10 cellular contexts compared by ENCODE assay signal in the genomic region with DNA sequence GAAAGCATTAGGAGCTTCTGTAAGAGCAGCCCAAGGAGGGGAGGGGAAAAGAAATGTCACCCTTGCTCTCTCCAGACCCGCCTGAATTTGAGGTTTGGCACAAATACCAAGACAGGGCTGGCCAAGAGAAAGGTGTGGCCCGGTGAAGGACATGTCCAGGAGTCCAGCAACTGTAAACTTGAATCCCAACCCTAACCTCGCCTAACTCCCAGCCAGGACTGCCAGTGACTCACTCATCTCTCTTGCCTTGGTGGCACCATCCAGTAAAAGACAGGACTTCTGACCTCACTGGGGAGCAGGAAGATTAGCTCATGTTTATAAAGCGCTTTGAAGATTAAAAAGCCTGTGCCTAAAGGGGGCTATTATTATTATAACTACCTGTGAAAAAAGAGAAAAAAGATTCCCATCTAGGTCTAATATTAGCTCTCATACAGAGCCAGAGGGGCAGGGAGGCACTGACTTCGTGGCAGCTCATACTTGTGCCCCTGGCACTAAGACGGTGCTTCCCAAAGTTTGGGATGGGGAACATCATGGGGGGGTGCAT.
DNase-seq lines count a peak whose midpoint lies in the region; ATAC-seq and TF ChIP-seq lines count a peak whose summit lies in the region.
"Had no signal": no experiment of that assay in that cellular context is flagged by ENCODE, and none has a peak within 500 bp of the region (broad histone marks: within the 10 kb centered on the region; RNA-seq: fewer than 3 reads in every experiment).

No MANE protein-coding gene starts in this region.

- TF ChIP-seq CTCF in colonic mucosa (IDR thresholded peaks at IDR 0.05) (no peak), mucosa of descending colon (IDR thresholded peaks at IDR 0.05) (no peak), adrenal gland (IDR thresholded peaks at IDR 0.05) (no peak)

- no peaks in the 10 kb centered on the region for H3K36me3 ChIP-seq in colonic mucosa
- H3K36me3 ChIP-seq in mucosa of descending colon (ENCODE audit: low read depth): no peaks in the 10 kb centered on the region
- H3K36me3 ChIP-seq in adrenal gland (replicated peaks in 1 of 2): no peaks in the 10 kb centered on the region

- TF ChIP-seq POLR2A in adrenal gland (IDR thresholded peaks at IDR 0.05): no peak

- H3K4me3 ChIP-seq in colonic mucosa: no peak overlapping the region
- H3K4me3 ChIP-seq in mucosa of descending colon: no peak overlapping the region
- H3K4me3 ChIP-seq in adrenal gland: no peak overlapping the region

- 60 to 71% (median 67%) methylated on average over 6 of the region's 6 CpGs for WGBS in adrenal gland, 4 donors

- intact Hi-C loops in colonic mucosa (cut with DNase I): no loop called here
- intact Hi-C loops in mucosa of descending colon (cut with DNase I, micrococcal nuclease): no loop called here
- intact Hi-C loops in adrenal gland (cut with DNase I): no loop called here

- H3K9ac ChIP-seq in colonic mucosa (ENCODE audit: low read depth in 2 of 2, low read length in 2 of 2): peak overlapping the region in 1 of 2 donors; percentile 53

- H3K9me3 ChIP-seq in colonic mucosa (no peaks in the 10 kb centered on the region), mucosa of descending colon (no peaks in the 10 kb centered on the region), adrenal gland (replicated peaks in 1 of 3) (no peaks in the 10 kb centered on the region)

- H3K4me1 ChIP-seq in colonic mucosa (peaks cover 13% of the 10 kb centered on the region), mucosa of descending colon (ENCODE audit: low read depth) (peaks cover 23% of the 10 kb centered on the region), adrenal gland (replicated peaks in 1 of 2) (no peaks in the 10 kb centered on the region)

- H3K27ac ChIP-seq in colonic mucosa (peak overlapping the region; percentile 77), adrenal gland (no peak overlapping the region)

- ATAC-seq in mucosa of descending colon (peak; percentile 89), GM21576 (IDR thresholded peaks at IDR 0.05; ENCODE audit: unreplicated experiment) (no peak)

- no peaks in the 10 kb centered on the region for H3K27me3 ChIP-seq in colonic mucosa
- no peaks in the 10 kb centered on the region for H3K27me3 ChIP-seq in adrenal gland

- peak; percentile 66 for DNase-seq in AG08396 (ENCODE audit: low spot score)
- peak; percentile 59 for DNase-seq in LHCN-M2 (ENCODE audit: low read depth)
- peak; percentile 84 for DNase-seq in colonic mucosa
- DNase-seq in mucosa of descending colon: peak; percentile 68 to 72 (median 70)
- no peak for DNase-seq in adrenal gland
- DNase-seq in GOT3 (lab: John Stamatoyannopoulos, UW): no peak
- no peak for DNase-seq in NCI-H1694 treated with DMSO at 0.1 percent for 48 hours (lab: John Stamatoyannopoulos, UW)
- DNase-seq: GF-D8, naive B cell had no signal

Comparison
In these comparisons a context has a peak if more than half of its experiments do, and no peak if none do; other contexts are left out.
1. DNase-seq: peak in AG08396 (single experiment), LHCN-M2 (single experiment), colonic mucosa (single experiment) and mucosa of descending colon (3 of 3); none in adrenal gland (0 of 7), GOT3 (single experiment) and NCI-H1694 treated with DMSO at 0.1 percent for 48 hours (single experiment).